1 cellular context compared by ENCODE assay signal in genomic region chr3:64954995-64955636, GRCh38.
A peak's percentile ranks its signal among the peaks of the same experiment; 100 is the strongest.
TF ChIP-seq lines count a peak whose summit lies in the region.

No MANE protein-coding gene starts in this region.

TF ChIP-seq in K562, 482 proteins besides CTCF, POLR2A, EP300 and RAD21 (continued from another document and continues in another):
- no peak for TF ChIP-seq ZFP91 (CRISPR knock-in tag; IDR thresholded peaks at IDR 0.05)
- no peak for TF ChIP-seq ZNF639 (CRISPR knock-in tag; conservative IDR thresholded peaks at IDR 0.05 in 1 of 2, IDR thresholded peaks at IDR 0.05 in 1 of 2)
- TF ChIP-seq SRSF3 (IDR thresholded peaks at IDR 0.05; ENCODE audit: insufficient read depth, low read length): no peak
- no peak for TF ChIP-seq SIX5 (IDR thresholded peaks at IDR 0.05; ENCODE audit: borderline replicate concordance in 1 of 2, insufficient read depth in 1 of 2, low read depth in 1 of 2, low read length in 2 of 2)
- no peak for TF ChIP-seq CGGBP1 (CRISPR knock-in tag; IDR thresholded peaks at IDR 0.05)
- no peak for TF ChIP-seq TCF7 (IDR thresholded peaks at IDR 0.05; ENCODE audit: borderline replicate concordance)
- TF ChIP-seq CUX1 (CRISPR knock-in tag; IDR thresholded peaks at IDR 0.05): no peak
- TF ChIP-seq KDM5B (IDR thresholded peaks at IDR 0.05; ENCODE audit: insufficient replicate concordance, low read depth, low read length): no peak
- no peak for TF ChIP-seq PCBP1 (IDR thresholded peaks at IDR 0.05; ENCODE audit: low read depth, low read length, poor library complexity, severe bottlenecking)
- TF ChIP-seq HDAC2 (IDR thresholded peaks at IDR 0.05): no peak
- no peak for TF ChIP-seq MCM2 (IDR thresholded peaks at IDR 0.05; ENCODE audit: low read depth)
- TF ChIP-seq DNMT1 (IDR thresholded peaks at IDR 0.05): no peak
- TF ChIP-seq ZEB2 (IDR thresholded peaks at IDR 0.05): no peak
- TF ChIP-seq DMBX1 (CRISPR knock-in tag; IDR thresholded peaks at IDR 0.05; ENCODE audit: borderline replicate concordance): no peak
- no peak for TF ChIP-seq TBL1XR1 (IDR thresholded peaks at IDR 0.05; ENCODE audit: low read length in 2 of 2)
- TF ChIP-seq ZNF77 (CRISPR knock-in tag; IDR thresholded peaks at IDR 0.05): no peak
- TF ChIP-seq ETV6 (IDR thresholded peaks at IDR 0.05; ENCODE audit: borderline replicate concordance in 1 of 2, low read depth in 2 of 2, low read length in 1 of 2): no peak
- no peak for TF ChIP-seq ETV6 (CRISPR knock-in tag; IDR thresholded peaks at IDR 0.05; ENCODE audit: borderline replicate concordance)
- no peak for TF ChIP-seq NCOA4 (IDR thresholded peaks at IDR 0.05; ENCODE audit: partially characterized antibody)
- no peak for TF ChIP-seq E2F5 (CRISPR knock-in tag; IDR thresholded peaks at IDR 0.05)
- no peak for TF ChIP-seq POLR3A (IDR thresholded peaks at IDR 0.05; ENCODE audit: borderline replicate concordance, extremely low read depth, insufficient read depth, insufficient read length)
- TF ChIP-seq ZNF551 (CRISPR knock-in tag; IDR thresholded peaks at IDR 0.05): no peak
- 0 out of 2 replicates have a peak, but pooled peaks have one; percentile 28 for TF ChIP-seq ZNF584 (CRISPR knock-in tag; IDR thresholded peaks at IDR 0.05; ENCODE audit: low read depth)
- TF ChIP-seq L3MBTL2 (IDR thresholded peaks at IDR 0.05): 0 out of 2 replicates have a peak, but pooled peaks have one; percentile 27
- TF ChIP-seq, protein P1, sequence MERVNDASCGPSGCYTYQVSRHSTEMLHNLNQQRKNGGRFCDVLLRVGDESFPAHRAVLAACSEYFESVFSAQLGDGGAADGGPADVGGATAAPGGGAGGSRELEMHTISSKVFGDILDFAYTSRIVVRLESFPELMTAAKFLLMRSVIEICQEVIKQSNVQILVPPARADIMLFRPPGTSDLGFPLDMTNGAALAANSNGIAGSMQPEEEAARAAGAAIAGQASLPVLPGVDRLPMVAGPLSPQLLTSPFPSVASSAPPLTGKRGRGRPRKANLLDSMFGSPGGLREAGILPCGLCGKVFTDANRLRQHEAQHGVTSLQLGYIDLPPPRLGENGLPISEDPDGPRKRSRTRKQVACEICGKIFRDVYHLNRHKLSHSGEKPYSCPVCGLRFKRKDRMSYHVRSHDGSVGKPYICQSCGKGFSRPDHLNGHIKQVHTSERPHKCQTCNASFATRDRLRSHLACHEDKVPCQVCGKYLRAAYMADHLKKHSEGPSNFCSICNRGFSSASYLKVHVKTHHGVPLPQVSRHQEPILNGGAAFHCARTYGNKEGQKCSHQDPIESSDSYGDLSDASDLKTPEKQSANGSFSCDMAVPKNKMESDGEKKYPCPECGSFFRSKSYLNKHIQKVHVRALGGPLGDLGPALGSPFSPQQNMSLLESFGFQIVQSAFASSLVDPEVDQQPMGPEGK (CRISPR knock-in tag; IDR thresholded peaks at IDR 0.05; ENCODE audit: borderline replicate concordance): no peak
- TF ChIP-seq RBBP5 (IDR thresholded peaks at IDR 0.05; ENCODE audit: borderline replicate concordance, insufficient read depth, low read length, poor library complexity, severe bottlenecking): no peak
- no peak for TF ChIP-seq TCF7L2 (IDR thresholded peaks at IDR 0.05; ENCODE audit: low read depth, low read length)
- TF ChIP-seq HLTF (IDR thresholded peaks at IDR 0.05): no peak
- peak; percentile 43 for TF ChIP-seq CEBPB (tag; IDR thresholded peaks at IDR 0.05)
- no peak for TF ChIP-seq PHF21A (IDR thresholded peaks at IDR 0.05; ENCODE audit: borderline replicate concordance, low read depth)
- TF ChIP-seq, protein P2, sequence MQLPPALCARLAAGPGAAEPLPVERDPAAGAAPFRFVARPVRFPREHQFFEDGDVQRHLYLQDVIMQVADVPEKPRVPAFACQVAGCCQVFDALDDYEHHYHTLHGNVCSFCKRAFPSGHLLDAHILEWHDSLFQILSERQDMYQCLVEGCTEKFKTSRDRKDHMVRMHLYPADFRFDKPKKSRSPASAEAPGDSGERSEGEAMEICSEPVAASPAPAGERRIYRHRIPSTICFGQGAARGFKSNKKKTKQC (CRISPR knock-in tag; IDR thresholded peaks at IDR 0.05): no peak
- TF ChIP-seq FOXP4 (CRISPR knock-in tag; IDR thresholded peaks at IDR 0.05; ENCODE audit: borderline replicate concordance): no peak
- TF ChIP-seq, protein P3, sequence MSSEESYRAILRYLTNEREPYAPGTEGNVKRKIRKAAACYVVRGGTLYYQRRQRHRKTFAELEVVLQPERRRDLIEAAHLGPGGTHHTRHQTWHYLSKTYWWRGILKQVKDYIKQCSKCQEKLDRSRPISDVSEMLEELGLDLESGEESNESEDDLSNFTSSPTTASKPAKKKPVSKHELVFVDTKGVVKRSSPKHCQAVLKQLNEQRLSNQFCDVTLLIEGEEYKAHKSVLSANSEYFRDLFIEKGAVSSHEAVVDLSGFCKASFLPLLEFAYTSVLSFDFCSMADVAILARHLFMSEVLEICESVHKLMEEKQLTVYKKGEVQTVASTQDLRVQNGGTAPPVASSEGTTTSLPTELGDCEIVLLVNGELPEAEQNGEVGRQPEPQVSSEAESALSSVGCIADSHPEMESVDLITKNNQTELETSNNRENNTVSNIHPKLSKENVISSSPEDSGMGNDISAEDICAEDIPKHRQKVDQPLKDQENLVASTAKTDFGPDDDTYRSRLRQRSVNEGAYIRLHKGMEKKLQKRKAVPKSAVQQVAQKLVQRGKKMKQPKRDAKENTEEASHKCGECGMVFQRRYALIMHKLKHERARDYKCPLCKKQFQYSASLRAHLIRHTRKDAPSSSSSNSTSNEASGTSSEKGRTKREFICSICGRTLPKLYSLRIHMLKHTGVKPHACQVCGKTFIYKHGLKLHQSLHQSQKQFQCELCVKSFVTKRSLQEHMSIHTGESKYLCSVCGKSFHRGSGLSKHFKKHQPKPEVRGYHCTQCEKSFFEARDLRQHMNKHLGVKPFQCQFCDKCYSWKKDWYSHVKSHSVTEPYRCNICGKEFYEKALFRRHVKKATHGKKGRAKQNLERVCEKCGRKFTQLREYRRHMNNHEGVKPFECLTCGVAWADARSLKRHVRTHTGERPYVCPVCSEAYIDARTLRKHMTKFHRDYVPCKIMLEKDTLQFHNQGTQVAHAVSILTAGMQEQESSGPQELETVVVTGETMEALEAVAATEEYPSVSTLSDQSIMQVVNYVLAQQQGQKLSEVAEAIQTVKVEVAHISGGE (CRISPR knock-in tag; IDR thresholded peaks at IDR 0.05): peak in 1 of 3 experiments; percentile 18; a peak in 1 of 6 replicates
- TF ChIP-seq ZKSCAN8 (CRISPR knock-in tag; IDR thresholded peaks at IDR 0.05): no peak
- 0 out of 2 replicates have a peak, but pooled peaks have one; percentile 11 for TF ChIP-seq MAFK (IDR thresholded peaks at IDR 0.05; ENCODE audit: low read length)
- no peak for TF ChIP-seq MTF1 (CRISPR knock-in tag; IDR thresholded peaks at IDR 0.05; ENCODE audit: borderline replicate concordance)
- TF ChIP-seq PHB2 (IDR thresholded peaks at IDR 0.05; ENCODE audit: low read depth): no peak
